ENCODE assay signal across 8 cellular contexts in the genomic region with DNA sequence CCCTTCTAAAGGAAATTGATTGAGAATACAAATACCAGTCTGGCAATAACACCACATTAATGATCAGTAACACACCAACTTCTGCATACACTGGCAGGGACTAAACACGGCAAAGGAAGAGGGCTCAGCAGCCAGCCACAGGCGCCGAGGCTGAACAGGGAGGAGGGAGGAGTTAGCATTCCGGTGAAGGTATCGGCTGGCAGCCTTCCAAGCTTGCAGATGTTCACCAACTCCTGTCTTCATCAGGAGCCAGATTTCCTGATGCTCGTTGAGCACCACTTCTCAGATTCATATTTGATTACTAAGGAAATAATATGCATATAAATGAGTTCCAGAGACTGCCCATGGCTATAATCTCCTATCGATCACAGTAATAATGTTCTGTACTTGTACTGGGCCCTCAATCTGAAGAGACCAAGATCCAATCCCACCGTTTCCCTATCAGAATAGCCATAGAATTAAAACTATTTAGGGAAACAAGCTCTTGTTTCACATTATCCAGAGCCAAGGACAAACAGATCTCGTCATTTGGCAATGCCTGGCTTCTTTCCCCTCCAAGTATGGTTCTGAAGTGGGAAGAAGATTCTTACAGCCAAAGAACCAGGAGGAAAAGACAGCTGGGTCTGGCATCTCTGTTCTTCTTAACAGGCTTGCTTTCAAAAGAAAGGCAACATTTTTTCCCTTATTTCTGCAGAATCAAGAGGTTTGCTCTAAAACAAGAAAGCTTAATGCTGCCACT. TPM values are rescaled to one million over a fixed set of nuclear protein-coding genes. Genes with fewer than 3 reads are reported as not detected.
DNase-seq lines count a peak whose midpoint lies in the region; ATAC-seq, FAIRE-seq and TF ChIP-seq lines count a peak whose summit lies in the region.

No MANE protein-coding gene starts in this region.

- POLR2A ChIA-PET in WTC11 (lab: Charles Lee) = interaction anchor here (0.6 kb wide), 1 partner anchor 13 kb away, joined by 3 read pairs; no protein-coding TSS in a partner anchor

- no peaks in the 10 kb centered on the region for H3K9me1 ChIP-seq in keratinocyte (ENCODE audit: control insufficient read depth, extremely low read depth, insufficient read depth, low read length)

- dilution Hi-C loops in keratinocyte (cut with MboI; ENCODE audit: extremely low pct_ligation_motif_present, low sequenced_read_pairs) = no loop called here

- intact Hi-C loops in tibial artery (cut with DNase I; ENCODE audit: low total_unique reads) = loop anchor here (5.0 kb wide), 1 partner anchor 33 kb away; no protein-coding TSS in a partner anchor

- DNase-seq in DMS53 treated with DMSO at 0.1 percent for 48 hours (lab: John Stamatoyannopoulos, UW; ENCODE audit: unreplicated experiment) (peak; percentile 83), NCI-H128 (lab: John Stamatoyannopoulos, UW; ENCODE audit: unreplicated experiment) (peak; percentile 36), WTC11 (ENCODE audit: low spot score) (peak; percentile 34), keratinocyte (ENCODE audit: low read depth, low spot score) (peak; percentile 56), tibial artery (no peak), T-helper 2 cell (no peak), endothelial cell (ENCODE audit: low spot score) (no peak)

- peaks cover 24% of the 10 kb centered on the region for H3K79me2 ChIP-seq in keratinocyte (ENCODE audit: control insufficient read depth, insufficient read depth, low read length)

- peak overlapping the region; percentile 31 for H3K4me2 ChIP-seq in keratinocyte (ENCODE audit: control insufficient read depth, extremely low read depth, insufficient read depth, low read depth, low read length)

- H3K27ac ChIP-seq in keratinocyte (ENCODE audit: control insufficient read depth, insufficient read depth, low read length) = no peak overlapping the region
- peak overlapping the region; percentile 71 to 89 for H3K27ac ChIP-seq in tibial artery

- H4K20me1 ChIP-seq in keratinocyte (ENCODE audit: control insufficient read depth, extremely low read depth, insufficient read depth, low read length) = no peaks in the 10 kb centered on the region

- no peak for TF ChIP-seq CTCF in WTC11 (IDR thresholded peaks at IDR 0.05)
- TF ChIP-seq CTCF in keratinocyte (optimal IDR thresholded peaks at IDR 0.05 in 1 of 3, IDR thresholded peaks at IDR 0.05 in 1 of 3, conservative IDR thresholded peaks at IDR 0.05 in 1 of 3; ENCODE audit: extremely low read depth in 1 of 3, insufficient read depth in 2 of 3, low read length in 3 of 3) = no peak
- TF ChIP-seq CTCF in tibial artery (IDR thresholded peaks at IDR 0.05) = no peak
- no peak for TF ChIP-seq CTCF in endothelial cell (IDR thresholded peaks at IDR 0.05; ENCODE audit: unreplicated experiment)

- peak; percentile 81 for FAIRE-seq in keratinocyte (lab: Jason Lieb, UNC)

- H3K27me3 ChIP-seq in keratinocyte (ENCODE audit: control insufficient read depth, extremely low read depth, insufficient read depth, low read length) (no peaks in the 10 kb centered on the region), tibial artery (no peaks in the 10 kb centered on the region)

- H3K9me3 ChIP-seq in keratinocyte (ENCODE audit: control insufficient read depth, low read depth, low read length) (no peaks in the 10 kb centered on the region), tibial artery (no peaks in the 10 kb centered on the region)

- H3K27ac Mint-ChIP-seq in WTC11 (no peak overlapping the region; the same call in 1 of the 2 replicates), endothelial cell (ENCODE audit: unreplicated experiment) (no peak overlapping the region)
- no peak overlapping the region for H3K27ac Mint-ChIP-seq in activated T-helper 17 cell treated with anti-CD3 and anti-CD28 coated beads, Interleukin-2, amount 50 U/mL, for 72 hours

- H3K36me3 ChIP-seq in keratinocyte (ENCODE audit: control insufficient read depth in 2 of 2, extremely low read depth in 1 of 2, insufficient read depth in 2 of 2, low read length in 2 of 2) (peaks cover 0 to 4% of the 10 kb centered on the region in 2 experiments), tibial artery (no peaks in the 10 kb centered on the region)

- CTCF ChIA-PET in WTC11 (lab: Charles Lee) = no interaction called here

- H3K9ac ChIP-seq in keratinocyte (ENCODE audit: control insufficient read depth, extremely low read depth, insufficient read depth, low read length) = no peak overlapping the region

- ATAC-seq in WTC11 = peak; percentile 89
- ATAC-seq in activated T-helper 17 cell treated with anti-CD3 and anti-CD28 coated beads, Interleukin-2, amount 50 U/mL, for 72 hours (replicated peaks) = no peak

- H3K4me3 ChIP-seq in keratinocyte (ENCODE audit: control insufficient read depth in 2 of 3, extremely low read depth in 1 of 3, insufficient read depth in 2 of 3, low read depth in 1 of 3, low read length in 3 of 3) = no peak overlapping the region
- H3K4me3 ChIP-seq in tibial artery = peak overlapping the region; percentile 3 to 13

- peaks cover 10% of the 10 kb centered on the region for H3K36me3 Mint-ChIP-seq in WTC11
- H3K36me3 Mint-ChIP-seq in activated T-helper 17 cell treated with anti-CD3 and anti-CD28 coated beads, Interleukin-2, amount 50 U/mL, for 72 hours (ENCODE audit: low read depth) = no peaks in the 10 kb centered on the region
- peaks cover 24% of the 10 kb centered on the region for H3K36me3 Mint-ChIP-seq in endothelial cell (ENCODE audit: low read depth, unreplicated experiment)

- H3K4me1 ChIP-seq in keratinocyte (ENCODE audit: control insufficient read depth, extremely low read depth, insufficient read depth, low read length) (peaks cover 20% of the 10 kb centered on the region), tibial artery (peaks cover 0 to 79% (median 50%) of the 10 kb centered on the region in 4 donors)

- H3K4me1 Mint-ChIP-seq in WTC11 (peaks cover 28% of the 10 kb centered on the region), endothelial cell (ENCODE audit: unreplicated experiment) (peaks cover 45% of the 10 kb centered on the region)
- H3K4me1 Mint-ChIP-seq in activated T-helper 17 cell treated with anti-CD3 and anti-CD28 coated beads, Interleukin-2, amount 50 U/mL, for 72 hours = no peaks in the 10 kb centered on the region

- H3K27me3 Mint-ChIP-seq in WTC11 (ENCODE audit: low read depth) = no peaks in the 10 kb centered on the region
- H3K27me3 Mint-ChIP-seq in activated T-helper 17 cell treated with anti-CD3 and anti-CD28 coated beads, Interleukin-2, amount 50 U/mL, for 72 hours = peaks cover 6% of the 10 kb centered on the region
- H3K27me3 Mint-ChIP-seq in endothelial cell (ENCODE audit: unreplicated experiment) = peaks cover 2% of the 10 kb centered on the region

- peaks cover 14% of the 10 kb centered on the region for H3K9me3 Mint-ChIP-seq in WTC11
- no peaks in the 10 kb centered on the region for H3K9me3 Mint-ChIP-seq in activated T-helper 17 cell treated with anti-CD3 and anti-CD28 coated beads, Interleukin-2, amount 50 U/mL, for 72 hours
- no peaks in the 10 kb centered on the region for H3K9me3 Mint-ChIP-seq in endothelial cell (ENCODE audit: unreplicated experiment)

- no peak overlapping the region for H3K4me3 Mint-ChIP-seq in WTC11
- H3K4me3 Mint-ChIP-seq in activated T-helper 17 cell treated with anti-CD3 and anti-CD28 coated beads, Interleukin-2, amount 50 U/mL, for 72 hours = no peak overlapping the region
- H3K4me3 Mint-ChIP-seq in endothelial cell (ENCODE audit: unreplicated experiment) = no peak overlapping the region

- no peak overlapping the region for H2AFZ ChIP-seq in keratinocyte (ENCODE audit: control insufficient read depth, low read length)

TF ChIP-seq in WTC11, 78 proteins besides CTCF, POLR2A, EP300 and RAD21 (continues in another document):
- TF ChIP-seq ATF3 (CRISPR knock-in tag; conservative IDR thresholded peaks at IDR 0.05) (no peak), NR1H2 (CRISPR knock-in tag; IDR thresholded peaks at IDR 0.05) (no peak), IRF2 (CRISPR knock-in tag; IDR thresholded peaks at IDR 0.05; ENCODE audit: borderline replicate concordance, low read depth) (no peak), MYBL2 (CRISPR knock-in tag; IDR thresholded peaks at IDR 0.05) (no peak), ZNF416 (CRISPR knock-in tag; IDR thresholded peaks at IDR 0.05) (no peak)
- TF ChIP-seq, protein P1, sequence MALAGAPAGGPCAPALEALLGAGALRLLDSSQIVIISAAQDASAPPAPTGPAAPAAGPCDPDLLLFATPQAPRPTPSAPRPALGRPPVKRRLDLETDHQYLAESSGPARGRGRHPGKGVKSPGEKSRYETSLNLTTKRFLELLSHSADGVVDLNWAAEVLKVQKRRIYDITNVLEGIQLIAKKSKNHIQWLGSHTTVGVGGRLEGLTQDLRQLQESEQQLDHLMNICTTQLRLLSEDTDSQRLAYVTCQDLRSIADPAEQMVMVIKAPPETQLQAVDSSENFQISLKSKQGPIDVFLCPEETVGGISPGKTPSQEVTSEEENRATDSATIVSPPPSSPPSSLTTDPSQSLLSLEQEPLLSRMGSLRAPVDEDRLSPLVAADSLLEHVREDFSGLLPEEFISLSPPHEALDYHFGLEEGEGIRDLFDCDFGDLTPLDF (CRISPR knock-in tag; IDR thresholded peaks at IDR 0.05) = no peak

RNA-seq across cellular contexts. Expression of gene GFOD1, which starts 42.2 kb away (rescaled TPM):
- total RNA-seq in WTC11 (2021) (5.2 to 8.5 TPM (median 5.8 TPM) in 3 replicates), endothelial cell (ENCODE audit: unreplicated experiment) (47.6 TPM)
- polyA plus RNA-seq in keratinocyte = 7.2 to 8.9 TPM (median 7.4 TPM) in 3 replicates
- polyA plus RNA-seq in keratinocyte (2011; ENCODE audit: low read depth) = 3.1 TPM
- polyA plus RNA-seq in keratinocyte (2011; cell fraction: cytosol; rRNA removed) = 5.1 and 6.3 TPM in 2 replicates
- polyA plus RNA-seq in keratinocyte (2011; cell fraction: nucleus; rRNA removed) = 16.2 and 16.8 TPM in 2 replicates
- 5.5 and 7.4 TPM in 2 replicates for polyA plus RNA-seq in keratinocyte (2012; ENCODE audit: low replicate concordance)
- 13.6 to 16.3 TPM (median 15.7 TPM) in 3 replicates for polyA minus RNA-seq in keratinocyte
- polyA minus RNA-seq in keratinocyte (2011; cell fraction: cytosol; rRNA and poly(A)+ RNA removed) = 11.1 TPM
- polyA minus RNA-seq in keratinocyte (2011; cell fraction: nucleus; rRNA and poly(A)+ RNA removed) = 18.8 and 27.3 TPM in 2 replicates
- total RNA-seq in activated T-helper 17 cell treated with anti-CD3 and anti-CD28 coated beads, Interleukin-2, amount 50 U/mL, for 72 hours = 1 to 10 TPM; 1.1 to 2.1 TPM

Comparison
In these comparisons a context has a peak if more than half of its experiments do, and no peak if none do; other contexts are left out.
1. DNase-seq: peak in DMS53 treated with DMSO at 0.1 percent for 48 hours (single experiment), NCI-H128 (single experiment), WTC11 (single experiment) and keratinocyte (single experiment); none in tibial artery (0 of 2), T-helper 2 cell (0 of 5) and endothelial cell (single experiment).
2. H3K4me3 ChIP-seq: peak in tibial artery (2 of 2); none in keratinocyte (0 of 3).